18 cellular contexts compared by ENCODE assay signal in the genomic region with DNA sequence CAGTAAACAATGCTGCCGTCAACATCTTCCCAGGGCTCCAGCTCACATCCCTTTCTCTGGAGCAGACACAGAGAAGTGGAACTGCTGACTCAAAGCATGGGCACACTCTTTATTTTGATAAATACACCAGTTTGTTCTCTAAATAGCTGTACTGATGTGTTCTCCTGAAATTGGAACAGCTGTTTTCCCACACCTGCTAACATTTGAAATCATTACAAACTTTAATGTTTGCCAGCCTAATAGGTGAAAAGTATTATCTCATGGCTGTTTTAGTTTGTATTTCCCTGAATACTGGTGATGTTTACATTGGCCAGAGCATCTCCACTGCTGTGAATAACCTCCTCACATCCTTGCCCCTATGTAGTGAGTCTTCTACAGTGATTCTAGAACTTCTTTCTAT.
DNase-seq lines count a peak whose midpoint lies in the region; TF ChIP-seq lines count a peak whose summit lies in the region.
"Had no signal": no experiment of that assay in that cellular context is flagged by ENCODE, and none has a peak within 500 bp of the region (broad histone marks: within the 10 kb centered on the region; RNA-seq: fewer than 3 reads in every experiment).

No MANE protein-coding gene starts in this region.

- peaks cover 0 to 4% of the 10 kb centered on the region in 2 experiments for H3K27me3 ChIP-seq in mesenchymal stem cell (ENCODE audit: control insufficient read depth in 1 of 2, insufficient read depth in 1 of 2, low read length in 2 of 2)
- H3K27me3 ChIP-seq in PC-9 (ENCODE audit: insufficient read depth, low read depth), result peaks cover 6% of the 10 kb centered on the region; the same call in 1 of the 2 replicates
- H3K27me3 ChIP-seq in neuronal stem cell (ENCODE audit: control insufficient read depth in 3 of 3, insufficient read depth in 3 of 3, low read depth in 1 of 3, low read length in 3 of 3), result no peaks in the 10 kb centered on the region
- H3K27me3 ChIP-seq: SJSA1 had no signal

- no peaks in the 10 kb centered on the region for H3K9me2 ChIP-seq in PC-9 (ENCODE audit: insufficient read depth)

- H3K14ac ChIP-seq in mesenchymal stem cell (ENCODE audit: low read length in 2 of 2), result no peak overlapping the region
- no peak overlapping the region for H3K14ac ChIP-seq in neuronal stem cell (ENCODE audit: low read length)

- no peaks in the 10 kb centered on the region for H3K9me3 ChIP-seq in mesenchymal stem cell (ENCODE audit: control insufficient read depth, low read length)
- no peaks in the 10 kb centered on the region for H3K9me3 ChIP-seq in PC-9 (ENCODE audit: insufficient read depth, low read depth)
- no peaks in the 10 kb centered on the region for H3K9me3 ChIP-seq in neuronal stem cell (replicated peaks in 1 of 2; ENCODE audit: control insufficient read depth in 2 of 2, insufficient read depth in 1 of 2, low read depth in 1 of 2, low read length in 2 of 2)
- H3K9me3 ChIP-seq: SJSA1 had no signal

- H2AFZ ChIP-seq in mesenchymal stem cell (ENCODE audit: low read depth, low read length) (no peak overlapping the region), PC-9 (no peak overlapping the region), neuronal stem cell (ENCODE audit: low read length) (no peak overlapping the region)

- no peaks in the 10 kb centered on the region for H3K79me2 ChIP-seq in PC-9 (ENCODE audit: low read depth)

- H2BK5ac ChIP-seq in mesenchymal stem cell (ENCODE audit: low read depth, low read length, poor library complexity, severe bottlenecking) (no peak overlapping the region), neuronal stem cell (ENCODE audit: low read length) (no peak overlapping the region)

- no peak overlapping the region for H2BK12ac ChIP-seq in mesenchymal stem cell (ENCODE audit: low read length in 2 of 2)
- no peak overlapping the region for H2BK12ac ChIP-seq in neuronal stem cell (ENCODE audit: low read length)

- DNase-seq in CD1c-positive myeloid dendritic cell (ENCODE audit: extremely low spot score), result peak; percentile 46
- peak; percentile 6 for DNase-seq in NCI-H774 (lab: John Stamatoyannopoulos, UW)
- DNase-seq in coronary artery (ENCODE audit: low spot score), result peak; percentile 47
- DNase-seq in mesenchymal stem cell, result peak; percentile 27
- DNase-seq in PC-9, result no peak
- DNase-seq in EL, result no peak
- no peak for DNase-seq in neuronal stem cell (ENCODE audit: low spot score)
- DNase-seq in posterior vena cava (ENCODE audit: low spot score), result no peak
- DNase-seq: AML-193, DMS53, GF-D8, Karpas-422, NCI-H1694 treated with DMSO at 0.1 percent for 48 hours, NCI-H2081 treated with DMSO at 0.1 percent for 48 hours, NCI-H2171 treated with DMSO at 0.1 percent for 48 hours, NCI-H526 had no signal

- CTCF ChIA-PET in PC-9 (lab: Charles Lee), result no interaction called here

- H3K79me1 ChIP-seq in mesenchymal stem cell (replicated peaks; ENCODE audit: low read length, poor library complexity, severe bottlenecking) (no peaks in the 10 kb centered on the region), neuronal stem cell (ENCODE audit: low read depth, low read length) (no peaks in the 10 kb centered on the region)

- H3K27ac ChIP-seq in coronary artery (peak overlapping the region in 1 of 2 donors; percentile 10), mesenchymal stem cell (ENCODE audit: low read length, poor library complexity, severe bottlenecking) (no peak overlapping the region), PC-9 (no peak overlapping the region), neuronal stem cell (replicated peaks; ENCODE audit: low read length) (no peak overlapping the region)
- H3K27ac ChIP-seq: C4-2B, SJSA1 had no signal

- TF ChIP-seq CTCF in coronary artery (IDR thresholded peaks at IDR 0.05) (no peak), PC-9 (conservative IDR thresholded peaks at IDR 0.05) (no peak)

- 27% methylated on average over 1 of the region's 1 CpG for WGBS in mesenchymal stem cell
- no CpG with 5 or more reads among the region's 1 CpG for WGBS in neuronal stem cell (ENCODE audit: extremely low coverage in 2 of 2, insufficient read length in 2 of 2, insufficient replicate concordance in 1 of 2), 2 donors

- H4K8ac ChIP-seq in mesenchymal stem cell (ENCODE audit: low read length), result no peak overlapping the region
- H4K8ac ChIP-seq in neuronal stem cell (ENCODE audit: low read depth, low read length), result no peak overlapping the region

- H3K36me3 ChIP-seq in mesenchymal stem cell (ENCODE audit: control insufficient read depth in 1 of 2, insufficient read depth in 2 of 2, low read depth in 1 of 2, low read length in 2 of 2) (no peaks in the 10 kb centered on the region), PC-9 (ENCODE audit: low read depth) (no peaks in the 10 kb centered on the region), neuronal stem cell (replicated peaks in 1 of 2; ENCODE audit: control insufficient read depth in 2 of 2, insufficient read depth in 2 of 2, low read length in 2 of 2) (no peaks in the 10 kb centered on the region)
- H3K36me3 ChIP-seq: SJSA1 had no signal

- H3K18ac ChIP-seq in mesenchymal stem cell (ENCODE audit: low read depth in 1 of 2, low read length in 2 of 2) (no peak overlapping the region), neuronal stem cell (ENCODE audit: low read length) (no peak overlapping the region)

- no peak overlapping the region for H4K91ac ChIP-seq in mesenchymal stem cell (ENCODE audit: low read length)
- no peak overlapping the region for H4K91ac ChIP-seq in neuronal stem cell (ENCODE audit: low read depth, low read length, poor library complexity)

- no peak overlapping the region for H2BK120ac ChIP-seq in mesenchymal stem cell (ENCODE audit: low read depth, low read length)
- H2BK120ac ChIP-seq in neuronal stem cell (ENCODE audit: low read depth, low read length), result no peak overlapping the region

- no peak overlapping the region for H3K4me2 ChIP-seq in mesenchymal stem cell (ENCODE audit: low read length, poor library complexity, severe bottlenecking)
- H3K4me2 ChIP-seq in PC-9, result no peak overlapping the region
- H3K4me2 ChIP-seq in neuronal stem cell (ENCODE audit: insufficient read depth, low read length, poor library complexity, severe bottlenecking), result no peak overlapping the region

- POLR2A ChIA-PET in PC-9 (lab: Charles Lee; ENCODE audit: unreplicated experiment), result no interaction called here

- H3K4me1 ChIP-seq in mesenchymal stem cell (ENCODE audit: control insufficient read depth, insufficient read depth, low read depth, low read length) (peaks cover 7% of the 10 kb centered on the region), PC-9 (replicated peaks; ENCODE audit: insufficient read depth) (no peaks in the 10 kb centered on the region), neuronal stem cell (ENCODE audit: control insufficient read depth in 2 of 2, insufficient read depth in 1 of 2, low read depth in 1 of 2, low read length in 2 of 2) (peaks cover 0 to 1% of the 10 kb centered on the region in 2 donors)

- no peak overlapping the region for H2BK15ac ChIP-seq in mesenchymal stem cell (ENCODE audit: low read depth, poor library complexity, severe bottlenecking)
- H2BK15ac ChIP-seq in neuronal stem cell (ENCODE audit: low read length), result no peak overlapping the region

- H3K9ac ChIP-seq in mesenchymal stem cell (ENCODE audit: low read length) (no peak overlapping the region), neuronal stem cell (ENCODE audit: low read depth, low read length, poor library complexity) (no peak overlapping the region)

- no peaks in the 10 kb centered on the region for H3F3A ChIP-seq in PC-9 (ENCODE audit: insufficient read depth, low read depth)

- no peak overlapping the region for H3K4me3 ChIP-seq in coronary artery
- no peak overlapping the region for H3K4me3 ChIP-seq in mesenchymal stem cell (ENCODE audit: insufficient read depth in 1 of 2, low read depth in 1 of 2, low read length in 2 of 2)
- no peak overlapping the region for H3K4me3 ChIP-seq in PC-9
- no peak overlapping the region for H3K4me3 ChIP-seq in neuronal stem cell (ENCODE audit: low read length in 2 of 2)
- H3K4me3 ChIP-seq: SJSA1 had no signal

- H4K20me1 ChIP-seq in PC-9 (ENCODE audit: insufficient read depth), result no peaks in the 10 kb centered on the region

- intact Hi-C loops in PC-9 (cut with micrococcal nuclease; ENCODE audit: unreplicated experiment) (no loop called here), posterior vena cava (cut with DNase I) (loop anchor here in 1 of 2 donors (10.0 kb wide), 1 partner anchor 76 kb away; no protein-coding TSS in a partner anchor)

- no peak overlapping the region for H2AK5ac ChIP-seq in mesenchymal stem cell (ENCODE audit: low read length, severe bottlenecking)
- H2AK5ac ChIP-seq in neuronal stem cell (ENCODE audit: low read depth, low read length), result no peak overlapping the region

- no peak overlapping the region for H3K23ac ChIP-seq in mesenchymal stem cell (ENCODE audit: low read length in 2 of 2)
- H3K23ac ChIP-seq in neuronal stem cell (ENCODE audit: low read depth, low read length, poor library complexity), result no peak overlapping the region

- BruUV-seq in PC-9 (replicated peaks; lab: Mats Ljungman, UMichigan), result no TSS peak

- H3K4ac ChIP-seq in mesenchymal stem cell (ENCODE audit: low read depth in 1 of 2, low read length in 2 of 2), result no peak overlapping the region
- H3K4ac ChIP-seq in neuronal stem cell (ENCODE audit: low read length), result no peak overlapping the region

Comparison
In these comparisons a context has a peak if more than half of its experiments do, and no peak if none do; other contexts are left out.
1. DNase-seq: peak in CD1c-positive myeloid dendritic cell (single experiment), NCI-H774 (single experiment), coronary artery (single experiment) and mesenchymal stem cell (single experiment); none in PC-9 (0 of 2), EL (single experiment), neuronal stem cell (single experiment) and posterior vena cava (single experiment).